In the genomic region with DNA sequence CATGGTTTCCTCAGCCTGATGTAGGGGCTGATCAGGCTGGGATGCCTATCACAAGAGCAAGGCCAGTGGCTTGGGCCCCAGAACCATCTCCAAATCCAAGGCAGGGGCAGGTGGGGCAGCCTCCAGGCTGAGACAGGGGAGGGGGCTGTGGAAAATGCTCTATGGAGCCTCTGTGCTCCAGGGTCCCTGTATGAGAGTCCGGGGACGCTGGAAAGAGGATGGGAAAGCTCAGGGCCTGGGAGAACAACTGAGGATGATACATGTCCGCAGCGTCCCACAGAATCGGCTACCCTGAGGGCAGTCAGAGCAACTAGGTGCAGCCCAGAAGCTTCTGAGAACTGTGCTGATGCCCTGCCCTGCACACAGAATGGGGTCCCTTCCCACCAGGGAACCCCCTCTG, we compare ENCODE assay signal across 14 cellular contexts. TPM values are rescaled to one million over a fixed set of nuclear protein-coding genes. Genes with fewer than 3 reads are reported as not detected.
DNase-seq lines count a peak whose midpoint lies in the region; ATAC-seq and TF ChIP-seq lines count a peak whose summit lies in the region.
"Had no signal": no experiment of that assay in that cellular context is flagged by ENCODE, and none has a peak within 500 bp of the region (broad histone marks: within the 10 kb centered on the region; RNA-seq: fewer than 3 reads in every experiment).

No MANE protein-coding gene starts in this region.

- DNase-seq in AG08396 (ENCODE audit: low spot score): peak; percentile 8
- peak; percentile 5 for DNase-seq in AG20443 (ENCODE audit: low spot score)
- no peak for DNase-seq in T-helper 17 cell
- DNase-seq in stimulated activated CD8-positive, alpha-beta memory T cell treated with anti-CD3 and anti-CD28 coated beads, Interleukin-4, amount 100 ng/mL, for 48 hours: peak; percentile 9
- no peak for DNase-seq in GM20000 (ENCODE audit: low spot score)
- DNase-seq: DMS 273 treated with DMSO at 0.1 percent for 48 hours, GM23248 had no signal

- no peak for ATAC-seq in T-helper 17 cell
- ATAC-seq in HG03469 (IDR thresholded peaks at IDR 0.05; ENCODE audit: unreplicated experiment): no peak
- ATAC-seq: HCT116, K562 had no signal

- peaks cover 4% of the 10 kb centered on the region for H3K36me3 Mint-ChIP-seq in T-helper 17 cell (ENCODE audit: low read depth)

- H3K4me3 Mint-ChIP-seq in T-helper 17 cell: peak overlapping the region; percentile 12

- H3K9me3 ChIP-seq in T-helper 17 cell (ENCODE audit: control insufficient read depth, low read length, poor library complexity, severe bottlenecking): no peaks in the 10 kb centered on the region
- H3K9me3 ChIP-seq: A549, BLaER1 had no signal

- H3K4me1 Mint-ChIP-seq in T-helper 17 cell: peaks cover 19% of the 10 kb centered on the region

- H3K27ac Mint-ChIP-seq in T-helper 17 cell: no peak overlapping the region

- peaks cover 33% of the 10 kb centered on the region for H3K27me3 Mint-ChIP-seq in T-helper 17 cell

- TF ChIP-seq CTCF in GM20000 (IDR thresholded peaks at IDR 0.05; ENCODE audit: extremely low read depth, missing control alignments): no peak

RNA-seq across cellular contexts. Expression of a gene that starts 43.4 kb away (rescaled TPM):
- under 1 TPM; 0.12 to 0.23 TPM for total RNA-seq in T-helper 17 cell
- total RNA-seq: GM23248 had no signal

RNA-seq across cellular contexts. Expression of a gene that starts 57.8 kb away (rescaled TPM):
- total RNA-seq in T-helper 17 cell: not detected
- total RNA-seq: Daoy, G401, GM23248, K562 had no signal

RNA-seq across cellular contexts. Expression of a gene that starts 59.2 kb away (rescaled TPM):
- total RNA-seq in T-helper 17 cell: not detected
- total RNA-seq: Daoy, G401, GM23248, K562 had no signal

Comparison
In these comparisons a context has a peak if more than half of its experiments do, and no peak if none do; other contexts are left out.
1. DNase-seq: peak in AG08396 (single experiment), AG20443 (single experiment) and stimulated activated CD8-positive, alpha-beta memory T cell treated with anti-CD3 and anti-CD28 coated beads, Interleukin-4, amount 100 ng/mL, for 48 hours (single experiment); none in T-helper 17 cell (0 of 3) and GM20000 (single experiment).